ENCODE assay signal across 24 cellular contexts in genomic region chr16:84121007-84121406, GRCh38. TPM values are rescaled to one million over a fixed set of nuclear protein-coding genes. Genes with fewer than 3 reads are reported as not detected.
"Had no signal": no experiment of that assay in that cellular context is flagged by ENCODE, and none has a peak within 500 bp of the region (broad histone marks: within the 10 kb centered on the region; RNA-seq: fewer than 3 reads in every experiment).

No MANE protein-coding gene starts in this region.

- H3K27me3 ChIP-seq: adrenal gland, body of pancreas, esophagus muscularis mucosa, foreskin keratinocyte, heart left ventricle, spleen, transverse colon had no signal

- H3K27ac ChIP-seq: adrenal gland, body of pancreas, esophagus muscularis mucosa, foreskin keratinocyte, heart left ventricle, spleen, transverse colon had no signal

- H3K4me3 ChIP-seq: adrenal gland, body of pancreas, esophagus muscularis mucosa, heart left ventricle, spleen, transverse colon had no signal

- H3K9me3 Mint-ChIP-seq: activated naive CD4-positive, alpha-beta T cell treated with anti-CD3 and anti-CD28 coated beads, Interleukin-2, amount 50 U/mL, for 72 hours; activated T-cell treated with anti-CD3 and anti-CD28 coated beads, Interleukin-2, amount 50 U/mL, for 72 hours had no signal

- H3K4me3 Mint-ChIP-seq: activated CD4-positive, alpha-beta T cell treated with anti-CD3 and anti-CD28 coated beads for 36 hours; activated T-cell treated with anti-CD3 and anti-CD28 coated beads, Interleukin-2, amount 50 U/mL, for 72 hours; naive thymus-derived CD4-positive, alpha-beta T cell had no signal

- H3K27me3 Mint-ChIP-seq: activated CD4-positive, alpha-beta T cell treated with anti-CD3 and anti-CD28 coated beads for 36 hours; naive thymus-derived CD4-positive, alpha-beta T cell had no signal

- H3K27ac Mint-ChIP-seq: activated CD4-positive, alpha-beta T cell treated with anti-CD3 and anti-CD28 coated beads for 36 hours; activated naive CD4-positive, alpha-beta T cell treated with anti-CD3 and anti-CD28 coated beads, Interleukin-2, amount 50 U/mL, for 72 hours; activated T-cell treated with anti-CD3 and anti-CD28 coated beads, Interleukin-2, amount 50 U/mL, for 72 hours; naive thymus-derived CD4-positive, alpha-beta T cell had no signal

- H3K9me3 ChIP-seq: adrenal gland, body of pancreas, esophagus muscularis mucosa, heart left ventricle, spleen, transverse colon had no signal

- H3K36me3 ChIP-seq: transverse colon had no signal

- DNase-seq: activated CD4-positive, alpha-beta T cell treated with anti-CD3 and anti-CD28 coated beads for 36 hours; activated CD4-positive, alpha-beta T cell treated with anti-CD3 and anti-CD28 coated beads, Interleukin-2, amount 50 U/mL, for 4 hours; activated CD4-positive, CD25-positive, alpha-beta regulatory T cell; activated naive CD4-positive, alpha-beta T cell; activated T-cell treated with anti-CD3 and anti-CD28 coated beads for 4 hours; activated T-cell treated with anti-CD3 and anti-CD28 coated beads, Interleukin-2, amount 50 U/mL, for 72 hours; adrenal gland; aorta; body of pancreas; dermis blood vessel endothelial cell; effector CD4-positive, alpha-beta T cell; foreskin keratinocyte; hypothalamus; midbrain; naive thymus-derived CD4-positive, alpha-beta T cell; spleen; stimulated activated naive CD4-positive, alpha-beta T cell treated with Interleukin-2 at 50 U/mL for 16 hours; transverse colon had no signal

- H3K4me1 ChIP-seq: adrenal gland, foreskin keratinocyte had no signal

RNA-seq across cellular contexts. Expression of gene DNAAF1, which starts 24.1 kb away (rescaled TPM):
- total RNA-seq: activated naive CD4-positive, alpha-beta T cell treated with anti-CD3 and anti-CD28 coated beads, Interleukin-2, amount 50 U/mL, for 72 hours; foreskin keratinocyte; kidney epithelial cell; T-helper 2 cell treated with Interferon-gamma antibody and Interleukin-4, amounts not matched to agents 100 ng/mL and 5 ng/mL, for 36 hours; transverse colon; urinary bladder had no signal
